Comparison of ENCODE assay signal across 11 cellular contexts in the genomic region with DNA sequence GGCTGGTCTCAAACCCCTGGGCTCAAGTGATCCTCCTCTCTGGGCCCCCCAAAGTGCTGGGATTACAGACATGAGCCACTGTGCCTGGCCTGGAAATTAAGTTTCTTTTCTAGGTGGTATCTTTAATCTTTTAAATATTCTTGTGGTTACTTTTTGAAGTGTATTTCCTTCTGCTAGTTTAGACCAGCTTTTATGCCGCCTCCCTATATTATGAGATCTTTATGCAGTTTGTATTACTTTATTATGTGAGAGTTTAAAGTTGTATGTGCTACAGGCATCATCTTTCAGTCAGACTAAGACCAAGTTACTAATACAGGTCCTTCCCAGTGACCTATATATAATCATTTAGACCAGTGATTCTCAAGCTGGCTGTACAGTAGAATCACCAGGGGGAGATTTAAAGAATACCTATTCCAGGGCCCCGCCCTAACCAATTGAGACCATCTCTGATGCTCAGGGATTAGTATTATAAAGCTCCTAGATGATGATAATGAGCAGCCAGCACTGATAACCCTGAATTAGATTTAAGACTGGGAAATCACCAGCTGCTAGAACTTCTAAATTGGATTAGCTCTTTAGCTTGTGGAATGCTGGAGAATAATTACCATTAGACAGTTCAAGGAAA. TPM values are rescaled to one million over a fixed set of nuclear protein-coding genes. Genes with fewer than 3 reads are reported as not detected.
DNase-seq lines count a peak whose midpoint lies in the region; ATAC-seq and TF ChIP-seq lines count a peak whose summit lies in the region.
"Had no signal": no experiment of that assay in that cellular context is flagged by ENCODE, and none has a peak within 500 bp of the region (broad histone marks: within the 10 kb centered on the region; RNA-seq: fewer than 3 reads in every experiment).

No MANE protein-coding gene starts in this region.

- no peaks in the 10 kb centered on the region for H3K27me3 ChIP-seq in HCT116 (ENCODE audit: insufficient read depth, low read length)
- H3K27me3 ChIP-seq in SJCRH30, result no peaks in the 10 kb centered on the region
- H3K27me3 ChIP-seq in hepatocyte, result no peaks in the 10 kb centered on the region
- H3K27me3 ChIP-seq: neutrophil had no signal

- H3K79me2 ChIP-seq in HCT116 (ENCODE audit: insufficient read depth, low read length) (peaks cover 23% of the 10 kb centered on the region), hepatocyte (peaks cover 64% of the 10 kb centered on the region)

- H3K4me3 Mint-ChIP-seq in stimulated activated naive CD8-positive, alpha-beta T cell treated with anti-CD3 and anti-CD28 coated beads, Interleukin-15, Interleukin-2, amounts not matched to agents 100 ng/mL and 50 ng/mL, for 24 hours, result no peak overlapping the region
- H3K4me3 Mint-ChIP-seq: T-helper 1 cell treated with Interleukin-12 subunit alpha and Interleukin-12 subunit beta and Interleukin-4 antibody, amounts not matched to agents 30 μg/mL and 1 μg/mL, for 36 hours had no signal

- no peak for DNase-seq in HCT116 (ENCODE audit: low read depth, low spot score)
- no peak for DNase-seq in SJCRH30
- DNase-seq in hepatocyte (ENCODE audit: low spot score), result no peak
- DNase-seq in central memory CD4-positive, alpha-beta T cell, result no peak
- no peak for DNase-seq in SW480 (ENCODE audit: low spot score)
- DNase-seq: glutamatergic neuron, NCI-H1436 treated with DMSO at 0.1 percent for 48 hours had no signal

- H3K9ac ChIP-seq in HCT116 (ENCODE audit: low read length), result peak overlapping the region; percentile 46

- H3K4me1 ChIP-seq in HCT116 (ENCODE audit: control insufficient read depth in 1 of 2, insufficient read depth in 2 of 2, low read length in 2 of 2), result peaks cover 40 to 56% of the 10 kb centered on the region in 2 experiments
- peaks cover 30% of the 10 kb centered on the region for H3K4me1 ChIP-seq in SJCRH30
- peaks cover 13% of the 10 kb centered on the region for H3K4me1 ChIP-seq in hepatocyte (ENCODE audit: insufficient read depth)

- peak overlapping the region; percentile 53; the same call in 1 of the 2 replicates for H3K27ac ChIP-seq in HCT116 (ENCODE audit: low read depth, low read length)
- H3K27ac ChIP-seq in SJCRH30, result peak overlapping the region; percentile 4; the same call in 1 of the 2 replicates
- peak overlapping the region; percentile 87 for H3K27ac ChIP-seq in hepatocyte
- H3K27ac ChIP-seq: neutrophil had no signal

- no peak for TF ChIP-seq RAD21 in HCT116 (IDR thresholded peaks at IDR 0.05; ENCODE audit: low read depth)

- H3K4me3 ChIP-seq in HCT116 (replicated peaks in 1 of 2; ENCODE audit: low read depth in 1 of 2, low read length in 2 of 2) (peak overlapping the region in 1 of 2 experiments; percentile 34; a peak in 1 of 4 replicates), SJCRH30 (no peak overlapping the region), hepatocyte (no peak overlapping the region)

- peaks cover 54% of the 10 kb centered on the region for H3K4me1 Mint-ChIP-seq in stimulated activated naive CD8-positive, alpha-beta T cell treated with anti-CD3 and anti-CD28 coated beads, Interleukin-15, Interleukin-2, amounts not matched to agents 100 ng/mL and 50 ng/mL, for 24 hours (ENCODE audit: low read depth)

- TF ChIP-seq CTCF in HCT116 (IDR thresholded peaks at IDR 0.05 in 2 of 3, conservative IDR thresholded peaks at IDR 0.05 in 1 of 3; ENCODE audit: borderline replicate concordance in 1 of 3, insufficient read depth in 1 of 3, low read depth in 2 of 3, low read length in 2 of 3) (no peak), hepatocyte (IDR thresholded peaks at IDR 0.05; ENCODE audit: poor library complexity) (no peak)

- H3K27me3 Mint-ChIP-seq in stimulated activated naive CD8-positive, alpha-beta T cell treated with anti-CD3 and anti-CD28 coated beads, Interleukin-15, Interleukin-2, amounts not matched to agents 100 ng/mL and 50 ng/mL, for 24 hours, result no peaks in the 10 kb centered on the region

- POLR2A ChIA-PET in HCT116 (lab: Charles Lee), result interaction anchor here (0.9 to 1.7 kb wide), 3 partner anchors 10 to 61 kb away, joined by 3 to 12 read pairs (median 3); partner anchors contain the start of gene INPP5F

- H3K9me2 ChIP-seq in HCT116 (ENCODE audit: insufficient read depth) (no peaks in the 10 kb centered on the region), hepatocyte (replicated peaks; ENCODE audit: insufficient read depth) (no peaks in the 10 kb centered on the region)

- RAD21 ChIA-PET in HCT116 (lab: Charles Lee; ENCODE audit: low non-redundant PET in 1 of 2, low total read pairs in 2 of 2, uncharacterized antibody in 2 of 2, unreplicated experiment in 2 of 2), result interaction anchor here in 1 of 2 experiments (0.6 kb wide), 1 partner anchor 12 kb away, joined by 5 read pairs; no protein-coding TSS in a partner anchor

- H4K20me1 ChIP-seq in HCT116 (ENCODE audit: insufficient read depth) (no peaks in the 10 kb centered on the region), hepatocyte (ENCODE audit: insufficient read depth, poor library complexity, severe bottlenecking) (no peaks in the 10 kb centered on the region)

- H3K4me2 ChIP-seq in HCT116 (ENCODE audit: low read length), result peak overlapping the region; percentile 77
- H3K4me2 ChIP-seq in hepatocyte, result peak overlapping the region; percentile 48

- H3K36me3 Mint-ChIP-seq in stimulated activated naive CD8-positive, alpha-beta T cell treated with anti-CD3 and anti-CD28 coated beads, Interleukin-15, Interleukin-2, amounts not matched to agents 100 ng/mL and 50 ng/mL, for 24 hours (ENCODE audit: low read depth), result no peaks in the 10 kb centered on the region

- ATAC-seq in HCT116, result peak; percentile 37
- no peak for ATAC-seq in HG03442 (IDR thresholded peaks at IDR 0.05; ENCODE audit: unreplicated experiment)

- BruUV-seq in HCT116 (replicated peaks; lab: Mats Ljungman, UMichigan), result no TSS peak

- H3K9me3 ChIP-seq in HCT116 (ENCODE audit: control insufficient read depth in 1 of 2, insufficient read depth in 1 of 2, low read depth in 1 of 2, low read length in 2 of 2) (no peaks in the 10 kb centered on the region), SJCRH30 (replicated peaks) (no peaks in the 10 kb centered on the region), hepatocyte (ENCODE audit: low read depth) (no peaks in the 10 kb centered on the region)
- H3K9me3 ChIP-seq: neutrophil had no signal

- WGBS in hepatocyte (ENCODE audit: low lambda C conversion rate, missing lambda C conversion rate), result 78% methylated on average over 2 of the region's 2 CpGs

- H2AFZ ChIP-seq in HCT116 (ENCODE audit: low read depth, low read length, poor library complexity, severe bottlenecking), result no peak overlapping the region
- peak overlapping the region; percentile 6 for H2AFZ ChIP-seq in hepatocyte

- intact Hi-C loops in HCT116 (cut with micrococcal nuclease), result no loop called here

- no peaks in the 10 kb centered on the region for H3K9me3 Mint-ChIP-seq in stimulated activated naive CD8-positive, alpha-beta T cell treated with anti-CD3 and anti-CD28 coated beads, Interleukin-15, Interleukin-2, amounts not matched to agents 100 ng/mL and 50 ng/mL, for 24 hours
- H3K9me3 Mint-ChIP-seq: T-helper 1 cell treated with Interleukin-12 subunit alpha and Interleukin-12 subunit beta and Interleukin-4 antibody, amounts not matched to agents 30 μg/mL and 1 μg/mL, for 36 hours had no signal

- CTCF ChIA-PET in HCT116 (lab: Charles Lee), result interaction anchor here (5.1 kb wide), 1 partner anchor 14 kb away, joined by 36 read pairs; no protein-coding TSS in a partner anchor

- TF ChIP-seq POLR2A in HCT116 (IDR thresholded peaks at IDR 0.05; ENCODE audit: borderline replicate concordance, extremely low read depth, insufficient read depth, insufficient read length), result no peak

- peak overlapping the region; percentile 32 for H3K27ac Mint-ChIP-seq in stimulated activated naive CD8-positive, alpha-beta T cell treated with anti-CD3 and anti-CD28 coated beads, Interleukin-15, Interleukin-2, amounts not matched to agents 100 ng/mL and 50 ng/mL, for 24 hours
- H3K27ac Mint-ChIP-seq: T-helper 1 cell treated with Interleukin-12 subunit alpha and Interleukin-12 subunit beta and Interleukin-4 antibody, amounts not matched to agents 30 μg/mL and 1 μg/mL, for 36 hours had no signal

- H3K36me3 ChIP-seq in HCT116 (ENCODE audit: control insufficient read depth in 1 of 2, insufficient read depth in 2 of 2, low read length in 2 of 2) (no peaks in the 10 kb centered on the region), SJCRH30 (no peaks in the 10 kb centered on the region), hepatocyte (replicated peaks; ENCODE audit: insufficient read depth, low read depth) (no peaks in the 10 kb centered on the region)
- H3K36me3 ChIP-seq: neutrophil had no signal

TF ChIP-seq in HCT116, 20 proteins besides CTCF, POLR2A, EP300 and RAD21 (continues in another document):
- TF ChIP-seq EZH2 (IDR thresholded peaks at IDR 0.05) (no peak), TCF7L2 (IDR thresholded peaks at IDR 0.05; ENCODE audit: borderline replicate concordance, extremely low read depth, insufficient read depth, insufficient read length) (no peak), CBX3 (IDR thresholded peaks at IDR 0.05; ENCODE audit: low read depth) (no peak), SIN3A (IDR thresholded peaks at IDR 0.05; ENCODE audit: low read depth) (no peak), POLR2AphosphoS5 (IDR thresholded peaks at IDR 0.05; ENCODE audit: low read depth, low read length) (no peak), ZBTB33 (IDR thresholded peaks at IDR 0.05; ENCODE audit: extremely low read depth, insufficient replicate concordance, low read length) (no peak), CEBPB (IDR thresholded peaks at IDR 0.05; ENCODE audit: low read depth) (no peak), ATF3 (IDR thresholded peaks at IDR 0.05) (no peak)

RNA-seq across cellular contexts. Expression of gene INPP5F, which starts 11.3 kb away (rescaled TPM):
- total RNA-seq in HCT116 (2021; ENCODE audit: unreplicated experiment), result 21.6 TPM
- 9.5 and 13.5 TPM in 2 replicates for polyA plus RNA-seq in HCT116 (2012)
- total RNA-seq in SJCRH30 (2014; rRNA removed; shearing (Covaris generic)), result 11.5 and 13.8 TPM in 2 replicates
- 42.6 and 44.4 TPM in 2 replicates for total RNA-seq in hepatocyte
- 9.9 and 17.2 TPM in 2 replicates for polyA plus RNA-seq in hepatocyte

Comparison
In these comparisons a context has a peak if more than half of its experiments do, and no peak if none do; other contexts are left out.
1. H3K27ac ChIP-seq: peak in every context shown above with its lines; median percentile 87 in hepatocyte; 53 in HCT116; 4 in SJCRH30.